9 cellular contexts compared by ENCODE assay signal in the genomic region with DNA sequence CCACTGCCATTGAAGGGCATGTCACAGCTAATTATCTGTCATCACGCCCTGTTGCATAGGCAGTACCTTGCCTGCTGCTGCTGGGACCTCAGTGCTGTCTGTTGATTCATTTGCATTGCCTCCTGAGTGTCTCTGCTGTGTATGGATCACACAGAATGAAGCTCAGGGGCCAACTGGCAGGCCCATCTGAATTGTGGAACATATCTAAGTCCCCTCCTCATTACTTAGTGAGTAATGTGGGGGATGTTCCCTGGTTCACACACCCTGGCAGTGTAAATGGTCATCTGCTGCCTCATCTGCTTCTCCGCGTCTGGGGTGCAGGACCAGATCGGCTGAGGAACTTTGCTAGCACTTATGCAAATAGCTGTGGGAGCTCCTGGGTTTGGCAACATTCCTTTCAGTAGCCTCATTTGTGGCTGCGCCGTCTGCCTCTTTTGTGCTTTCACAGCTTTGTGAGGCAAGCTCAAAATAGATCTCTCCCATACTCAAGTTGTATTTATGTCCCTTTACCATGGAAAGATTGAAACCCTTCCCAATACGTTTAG. TPM values are rescaled to one million over a fixed set of nuclear protein-coding genes. Genes with fewer than 3 reads are reported as not detected.
DNase-seq lines count a peak whose midpoint lies in the region; ATAC-seq and TF ChIP-seq lines count a peak whose summit lies in the region.
"Had no signal": no experiment of that assay in that cellular context is flagged by ENCODE, and none has a peak within 500 bp of the region (broad histone marks: within the 10 kb centered on the region; RNA-seq: fewer than 3 reads in every experiment).

No MANE protein-coding gene starts in this region.

- H3K9me3 ChIP-seq in thyroid gland: no peaks in the 10 kb centered on the region

- intact Hi-C loops in thyroid gland (cut with DNase I): loop anchor here (5.0 kb wide), 1 partner anchor 369 kb away; no protein-coding TSS in a partner anchor

- H2BK120ac ChIP-seq in mesendoderm (ENCODE audit: low read depth, low read length): no peak overlapping the region

- H4K8ac ChIP-seq in mesendoderm (ENCODE audit: low read depth, low read length): no peak overlapping the region

- no peak overlapping the region for H3K18ac ChIP-seq in mesendoderm (ENCODE audit: low read length)

- no peak overlapping the region for H2BK5ac ChIP-seq in mesendoderm (ENCODE audit: low read length)

- no CpG with 5 or more reads among the region's 7 CpGs for WGBS in mesendoderm (ENCODE audit: extremely low coverage, insufficient coverage, low lambda C conversion rate)
- WGBS in thyroid gland, 2 donors: 54 to 59% methylated on average over 7 of the region's 7 CpGs

- H3K4me2 ChIP-seq in mesendoderm (ENCODE audit: low read length): peak overlapping the region; percentile 2

- no peak overlapping the region for H3K4ac ChIP-seq in mesendoderm (ENCODE audit: low read depth, low read length)

- no peak overlapping the region for H2BK15ac ChIP-seq in mesendoderm (replicated peaks; ENCODE audit: low read depth)

- H3K23ac ChIP-seq in mesendoderm (ENCODE audit: low read length): no peak overlapping the region

- no peak overlapping the region for H4K5ac ChIP-seq in mesendoderm (ENCODE audit: low read length)

- no peak for TF ChIP-seq POLR2A in thyroid gland (IDR thresholded peaks at IDR 0.05)

- no peak for ATAC-seq in GM21825 (IDR thresholded peaks at IDR 0.05; ENCODE audit: unreplicated experiment)

- H2AK5ac ChIP-seq in mesendoderm (ENCODE audit: low read length): no peak overlapping the region

- H3K27ac ChIP-seq in mesendoderm (ENCODE audit: low read depth, low read length) (no peak overlapping the region), thyroid gland (no peak overlapping the region)

- H3K4me1 ChIP-seq in mesendoderm (ENCODE audit: control insufficient read depth, low read depth, low read length): no peaks in the 10 kb centered on the region
- H3K4me1 ChIP-seq in thyroid gland: no peaks in the 10 kb centered on the region

- peak; percentile 83 for DNase-seq in ELF-1 (ENCODE audit: low read depth, low spot score)
- peak; percentile 90 for DNase-seq in NCI-H446 treated with DMSO at 0.1 percent for 48 hours (lab: John Stamatoyannopoulos, UW)
- peak; percentile 85 for DNase-seq in epithelial cell of esophagus (ENCODE audit: low read depth)
- peak; percentile 93 for DNase-seq in mesendoderm
- DNase-seq in thyroid gland: no peak
- DNase-seq in HT-29 (ENCODE audit: low spot score): no peak
- no peak for DNase-seq in activated naive CD4-positive, alpha-beta T cell treated with anti-CD3 and anti-CD28 coated beads, Interleukin-2, amount 50 U/mL, for 16 hours

- H3K79me2 ChIP-seq in mesendoderm (ENCODE audit: control insufficient read depth, insufficient read depth, low read length): no peaks in the 10 kb centered on the region

- H3K9ac ChIP-seq in mesendoderm (ENCODE audit: low read length): no peak overlapping the region

- peak overlapping the region; percentile 57 for H3K56ac ChIP-seq in mesendoderm (ENCODE audit: low read length)

- H3K79me1 ChIP-seq in mesendoderm (ENCODE audit: low read length): no peaks in the 10 kb centered on the region

- no peaks in the 10 kb centered on the region for H3K27me3 ChIP-seq in mesendoderm (ENCODE audit: insufficient read depth, low read length, poor library complexity)
- H3K27me3 ChIP-seq in thyroid gland: no peaks in the 10 kb centered on the region

- H3K4me3 ChIP-seq in epithelial cell of esophagus (ENCODE audit: low read length) (no peak overlapping the region), mesendoderm (ENCODE audit: low read length) (no peak overlapping the region), thyroid gland (replicated peaks in 1 of 3) (no peak overlapping the region)

- no peaks in the 10 kb centered on the region for H3K36me3 ChIP-seq in mesendoderm (ENCODE audit: control insufficient read depth, insufficient read depth, low read length)
- H3K36me3 ChIP-seq in thyroid gland: no peaks in the 10 kb centered on the region

- no peak for TF ChIP-seq CTCF in epithelial cell of esophagus (IDR thresholded peaks at IDR 0.05; ENCODE audit: insufficient read depth, low read depth, low read length, missing control alignments)
- no peak for TF ChIP-seq CTCF in thyroid gland (IDR thresholded peaks at IDR 0.05)

RNA-seq across cellular contexts. Expression of gene TYRP1, which starts 25.4 kb away (rescaled TPM):
- 0.04 TPM for polyA plus RNA-seq in mesendoderm (2013, experiment 1 of 2)
- 0.03 TPM for polyA plus RNA-seq in mesendoderm (2013, experiment 2 of 2)
- under 1 TPM in 1 of 4 donors, not detected in 3; 0.27 TPM for total RNA-seq in thyroid gland
- total RNA-seq in HT-29 (2014; rRNA removed; shearing (Covaris generic)): not detected in 2 replicates
- total RNA-seq: neural crest cell had no signal

RNA-seq across cellular contexts. Expression of gene LURAP1L, which starts 56.3 kb away (rescaled TPM):
- 0.22 TPM for polyA plus RNA-seq in mesendoderm (2013, experiment 1 of 2)
- 0.24 TPM for polyA plus RNA-seq in mesendoderm (2013, experiment 2 of 2)
- 1 to 10 TPM; 2.3 to 4.7 (median 3.2) TPM for total RNA-seq in thyroid gland
- 26.8 and 27.0 TPM in 2 replicates for total RNA-seq in HT-29 (2014; rRNA removed; shearing (Covaris generic))

Comparison
In these comparisons a context has a peak if more than half of its experiments do, and no peak if none do; other contexts are left out.
1. DNase-seq: peak in ELF-1 (single experiment), NCI-H446 treated with DMSO at 0.1 percent for 48 hours (single experiment), epithelial cell of esophagus (single experiment) and mesendoderm (single experiment); none in thyroid gland (0 of 2), HT-29 (single experiment) and activated naive CD4-positive, alpha-beta T cell treated with anti-CD3 and anti-CD28 coated beads, Interleukin-2, amount 50 U/mL, for 16 hours (single experiment).